2 cellular contexts compared by ENCODE assay signal in the genomic region with DNA sequence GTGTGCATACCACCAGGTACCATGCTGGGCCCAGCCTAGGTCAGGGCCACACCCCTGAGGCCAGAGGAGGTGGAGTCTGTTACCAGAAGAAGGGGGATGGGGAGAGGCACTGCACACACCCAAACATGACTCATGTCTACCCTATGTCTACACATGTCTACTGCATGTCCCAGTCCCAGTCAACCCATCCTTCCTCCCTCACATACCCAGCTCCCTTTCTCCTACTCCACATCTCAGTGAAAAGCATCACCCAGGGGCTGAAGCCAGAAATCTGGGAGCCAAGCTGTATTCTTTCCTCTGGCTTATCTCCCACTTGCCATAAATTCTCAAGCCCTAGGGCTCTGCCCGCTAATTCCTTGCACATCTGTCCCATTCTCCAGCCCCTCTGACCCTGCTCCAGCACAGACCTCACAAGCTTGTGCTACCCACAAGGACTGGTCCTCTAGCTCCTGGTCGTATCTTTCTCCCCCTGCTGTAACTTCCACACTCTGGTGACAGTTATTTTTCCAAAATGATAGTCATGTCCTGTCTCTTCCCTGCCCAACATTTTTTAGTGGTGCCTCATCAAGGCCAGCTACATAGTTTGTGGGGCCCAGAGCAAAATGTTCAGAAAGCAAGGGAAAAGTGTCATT.
TF ChIP-seq lines count a peak whose summit lies in the region.

No MANE protein-coding gene starts in this region.

TF ChIP-seq in A549, 52 proteins besides CTCF, POLR2A, EP300 and RAD21:
- TF ChIP-seq NFE2L2 (conservative IDR thresholded peaks at IDR 0.05; ENCODE audit: low read length), result no peak
- TF ChIP-seq BHLHE40 (IDR thresholded peaks at IDR 0.05; ENCODE audit: low read depth, low read length), result no peak
- 0 out of 2 replicates have a peak, but pooled peaks have one; percentile 25 for TF ChIP-seq MAX (IDR thresholded peaks at IDR 0.05)
- no peak; the same call in 1 of the 2 replicates for TF ChIP-seq FOSL2 (IDR thresholded peaks at IDR 0.05)
- TF ChIP-seq FOSL2 (CRISPR knock-in tag; IDR thresholded peaks at IDR 0.05), result peak; percentile 38
TF ChIP-seq in A549: peak in this region for 2.

TF ChIP-seq in IMR-90, 13 proteins besides CTCF, POLR2A, EP300 and RAD21:
- TF ChIP-seq RCOR1 (IDR thresholded peaks at IDR 0.05; ENCODE audit: insufficient replicate concordance, low read length), result no peak
- TF ChIP-seq FOS (IDR thresholded peaks at IDR 0.05; ENCODE audit: low read depth, low read length), result 0 out of 2 replicates have a peak, but pooled peaks have one; percentile 45
